20 cellular contexts compared by ENCODE assay signal in genomic region chr4:85824166-85824945, GRCh38.
DNase-seq lines count a peak whose midpoint lies in the region; ATAC-seq, FAIRE-seq and TF ChIP-seq lines count a peak whose summit lies in the region.
"Had no signal": no experiment of that assay in that cellular context is flagged by ENCODE, and none has a peak within 500 bp of the region (broad histone marks: within the 10 kb centered on the region; RNA-seq: fewer than 3 reads in every experiment).

No MANE protein-coding gene starts in this region.

- POLR2A ChIA-PET in WTC11 (lab: Charles Lee), result no interaction called here

- H3K4me1 Mint-ChIP-seq in WTC11, result peaks cover 64% of the 10 kb centered on the region
- H3K4me1 Mint-ChIP-seq: activated T-helper 17 cell treated with anti-CD3 and anti-CD28 coated beads, Interleukin-2, amount 50 U/mL, for 72 hours had no signal

- H3K27ac Mint-ChIP-seq in WTC11, result peak overlapping the region; percentile 67; the same call in 1 of the 2 replicates
- H3K27ac Mint-ChIP-seq: activated T-helper 17 cell treated with anti-CD3 and anti-CD28 coated beads, Interleukin-2, amount 50 U/mL, for 72 hours; CD8-positive, alpha-beta T cell had no signal

- H3K9ac ChIP-seq in kidney (ENCODE audit: low read length in 2 of 2), result no peak overlapping the region
- H3K9ac ChIP-seq in skeletal muscle tissue (ENCODE audit: low read depth in 1 of 3, low read length in 3 of 3), result peak overlapping the region in 1 of 3 donors; percentile 15

- H3K4me3 ChIP-seq in kidney (ENCODE audit: low read length in 2 of 2) (peak overlapping the region in 1 of 2 donors; percentile 1), skeletal muscle tissue (ENCODE audit: low read length in 3 of 3) (peak overlapping the region in 1 of 3 donors; percentile 0)
- H3K4me3 ChIP-seq: hepatocyte, mucosa of descending colon, upper lobe of left lung had no signal

- H3K27ac ChIP-seq in kidney (ENCODE audit: low read depth in 2 of 2, low read length in 2 of 2) (peak overlapping the region; percentile 10 to 56), skeletal muscle tissue (ENCODE audit: low read depth, low read length) (peak overlapping the region; percentile 5)
- H3K27ac ChIP-seq: hepatocyte had no signal

- ATAC-seq in WTC11, result no peak
- ATAC-seq in stimulated activated naive CD8-positive, alpha-beta T cell treated with anti-CD3 and anti-CD28 coated beads, Interleukin-15, Interleukin-2, amounts not matched to agents 100 U/mL and 50 U/mL, for 24 hours, result no peak
- ATAC-seq: activated T-helper 17 cell treated with anti-CD3 and anti-CD28 coated beads, Interleukin-2, amount 50 U/mL, for 72 hours; CD8-positive, alpha-beta T cell; mucosa of descending colon had no signal

- no peaks in the 10 kb centered on the region for H3K27me3 Mint-ChIP-seq in WTC11 (ENCODE audit: low read depth)

- H3K27me3 ChIP-seq in skeletal muscle tissue (ENCODE audit: control insufficient read depth in 3 of 3, insufficient read depth in 3 of 3, low read length in 3 of 3), result no peaks in the 10 kb centered on the region
- H3K27me3 ChIP-seq: hepatocyte, upper lobe of left lung had no signal

- H3K4me3 Mint-ChIP-seq in WTC11, result no peak overlapping the region
- H3K4me3 Mint-ChIP-seq: activated T-helper 17 cell treated with anti-CD3 and anti-CD28 coated beads, Interleukin-2, amount 50 U/mL, for 72 hours; CD8-positive, alpha-beta T cell had no signal

- CTCF ChIA-PET in WTC11 (lab: Charles Lee), result interaction anchor here (1.6 to 2.0 kb wide), 2 partner anchors 27 to 28 kb away, joined by 17 to 23 read pairs; no protein-coding TSS in a partner anchor

- intact Hi-C loops in kidney (cut with DNase I), result no loop called here

- no peaks in the 10 kb centered on the region for H3K36me3 ChIP-seq in kidney (ENCODE audit: control insufficient read depth in 1 of 2, insufficient read depth in 2 of 2, low read length in 2 of 2)
- no peaks in the 10 kb centered on the region for H3K36me3 ChIP-seq in skeletal muscle tissue (ENCODE audit: control insufficient read depth in 3 of 3, insufficient read depth in 3 of 3, low read length in 3 of 3)
- H3K36me3 ChIP-seq: upper lobe of left lung had no signal

- peaks cover 5% of the 10 kb centered on the region for H3K9me3 Mint-ChIP-seq in WTC11
- H3K9me3 Mint-ChIP-seq: activated T-helper 17 cell treated with anti-CD3 and anti-CD28 coated beads, Interleukin-2, amount 50 U/mL, for 72 hours had no signal

- FAIRE-seq in kidney (lab: Jason Lieb, UNC), result no peak
- FAIRE-seq: GM12892, keratinocyte had no signal

- DNase-seq in DMS79 treated with DMSO at 0.1 percent for 48 hours (lab: John Stamatoyannopoulos, UW), result peak; percentile 11
- no peak for DNase-seq in DMS79 (lab: John Stamatoyannopoulos, UW)
- no peak for DNase-seq in WTC11 (ENCODE audit: low spot score)
- no peak for DNase-seq in kidney
- no peak for DNase-seq in stimulated activated naive CD8-positive, alpha-beta T cell treated with anti-CD3 and anti-CD28 coated beads, Interleukin-15, Interleukin-2, amounts not matched to agents 100 U/mL and 50 U/mL, for 24 hours
- DNase-seq in activated CD4-positive, CD25-positive, alpha-beta regulatory T cell treated with anti-CD3 and anti-CD28 coated beads, Interleukin-2, amount 50 U/mL, for 72 hours, result no peak
- no peak for DNase-seq in effector CD8-positive, alpha-beta T cell (lab: John Stamatoyannopoulos, UW)
- DNase-seq: 8988T; amniotic stem cell; CD8-positive, alpha-beta T cell; GOT3; mucosa of descending colon; NCI-H1417 treated with DMSO at 0.1 percent for 48 hours; stimulated activated naive CD4-positive, alpha-beta T cell treated with Interleukin-2 at 50 U/mL for 16 hours; upper lobe of left lung had no signal

- H3K4me1 ChIP-seq in kidney (ENCODE audit: control insufficient read depth in 1 of 2, insufficient read depth in 1 of 2, low read depth in 1 of 2, low read length in 2 of 2) (peaks cover 9 to 16% of the 10 kb centered on the region in 2 donors), skeletal muscle tissue (ENCODE audit: control insufficient read depth in 3 of 3, insufficient read depth in 3 of 3, low read length in 3 of 3) (peaks cover 15 to 30% (median 19%) of the 10 kb centered on the region in 3 donors)

- no peak for TF ChIP-seq CTCF in WTC11 (IDR thresholded peaks at IDR 0.05)
- no peak for TF ChIP-seq CTCF in kidney (IDR thresholded peaks at IDR 0.05; ENCODE audit: borderline replicate concordance, extremely low read depth, insufficient read depth)

- H3K9me3 ChIP-seq in kidney (ENCODE audit: control insufficient read depth in 1 of 2, low read length in 2 of 2) (no peaks in the 10 kb centered on the region), skeletal muscle tissue (ENCODE audit: control insufficient read depth in 3 of 3, low read length in 3 of 3) (no peaks in the 10 kb centered on the region)
- H3K9me3 ChIP-seq: mucosa of descending colon, upper lobe of left lung had no signal

- peaks cover 4% of the 10 kb centered on the region; the same call in 1 of the 2 replicates for H3K36me3 Mint-ChIP-seq in WTC11
- H3K36me3 Mint-ChIP-seq: CD8-positive, alpha-beta T cell had no signal

TF ChIP-seq in WTC11, 78 proteins besides CTCF, POLR2A, EP300 and RAD21 (continues in another document):
- TF ChIP-seq IRF2 (CRISPR knock-in tag; IDR thresholded peaks at IDR 0.05; ENCODE audit: borderline replicate concordance, low read depth), result no peak
- no peak for TF ChIP-seq NR2C2 (CRISPR knock-in tag; IDR thresholded peaks at IDR 0.05)
- no peak for TF ChIP-seq FOXJ3 (CRISPR knock-in tag; IDR thresholded peaks at IDR 0.05; ENCODE audit: borderline replicate concordance)
- TF ChIP-seq PREB (CRISPR knock-in tag; IDR thresholded peaks at IDR 0.05; ENCODE audit: borderline replicate concordance), result no peak
- TF ChIP-seq, protein P1, sequence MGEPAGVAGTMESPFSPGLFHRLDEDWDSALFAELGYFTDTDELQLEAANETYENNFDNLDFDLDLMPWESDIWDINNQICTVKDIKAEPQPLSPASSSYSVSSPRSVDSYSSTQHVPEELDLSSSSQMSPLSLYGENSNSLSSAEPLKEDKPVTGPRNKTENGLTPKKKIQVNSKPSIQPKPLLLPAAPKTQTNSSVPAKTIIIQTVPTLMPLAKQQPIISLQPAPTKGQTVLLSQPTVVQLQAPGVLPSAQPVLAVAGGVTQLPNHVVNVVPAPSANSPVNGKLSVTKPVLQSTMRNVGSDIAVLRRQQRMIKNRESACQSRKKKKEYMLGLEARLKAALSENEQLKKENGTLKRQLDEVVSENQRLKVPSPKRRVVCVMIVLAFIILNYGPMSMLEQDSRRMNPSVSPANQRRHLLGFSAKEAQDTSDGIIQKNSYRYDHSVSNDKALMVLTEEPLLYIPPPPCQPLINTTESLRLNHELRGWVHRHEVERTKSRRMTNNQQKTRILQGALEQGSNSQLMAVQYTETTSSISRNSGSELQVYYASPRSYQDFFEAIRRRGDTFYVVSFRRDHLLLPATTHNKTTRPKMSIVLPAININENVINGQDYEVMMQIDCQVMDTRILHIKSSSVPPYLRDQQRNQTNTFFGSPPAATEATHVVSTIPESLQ (CRISPR knock-in tag; IDR thresholded peaks at IDR 0.05), result no peak
- TF ChIP-seq ELF4 (CRISPR knock-in tag; IDR thresholded peaks at IDR 0.05; ENCODE audit: low read depth), result no peak
- TF ChIP-seq FOXP1 (CRISPR knock-in tag; IDR thresholded peaks at IDR 0.05; ENCODE audit: borderline replicate concordance), result no peak
- TF ChIP-seq, protein P2, sequence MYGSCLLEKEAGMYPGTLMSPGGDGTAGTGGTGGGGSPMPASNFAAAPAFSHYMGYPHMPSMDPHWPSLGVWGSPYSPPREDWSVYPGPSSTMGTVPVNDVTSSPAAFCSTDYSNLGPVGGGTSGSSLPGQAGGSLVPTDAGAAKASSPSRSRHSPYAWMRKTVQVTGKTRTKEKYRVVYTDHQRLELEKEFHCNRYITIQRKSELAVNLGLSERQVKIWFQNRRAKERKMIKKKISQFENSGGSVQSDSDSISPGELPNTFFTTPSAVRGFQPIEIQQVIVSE (CRISPR knock-in tag; IDR thresholded peaks at IDR 0.05; ENCODE audit: borderline replicate concordance), result no peak
- TF ChIP-seq FOXK1 (CRISPR knock-in tag; IDR thresholded peaks at IDR 0.05), result no peak
- no peak for TF ChIP-seq ZNF317 (CRISPR knock-in tag; IDR thresholded peaks at IDR 0.05; ENCODE audit: borderline replicate concordance, low read depth)
- no peak for TF ChIP-seq CREM (CRISPR knock-in tag; IDR thresholded peaks at IDR 0.05)
- no peak for TF ChIP-seq NFYB (CRISPR knock-in tag; conservative IDR thresholded peaks at IDR 0.05; ENCODE audit: low read depth)
- TF ChIP-seq, protein P3, sequence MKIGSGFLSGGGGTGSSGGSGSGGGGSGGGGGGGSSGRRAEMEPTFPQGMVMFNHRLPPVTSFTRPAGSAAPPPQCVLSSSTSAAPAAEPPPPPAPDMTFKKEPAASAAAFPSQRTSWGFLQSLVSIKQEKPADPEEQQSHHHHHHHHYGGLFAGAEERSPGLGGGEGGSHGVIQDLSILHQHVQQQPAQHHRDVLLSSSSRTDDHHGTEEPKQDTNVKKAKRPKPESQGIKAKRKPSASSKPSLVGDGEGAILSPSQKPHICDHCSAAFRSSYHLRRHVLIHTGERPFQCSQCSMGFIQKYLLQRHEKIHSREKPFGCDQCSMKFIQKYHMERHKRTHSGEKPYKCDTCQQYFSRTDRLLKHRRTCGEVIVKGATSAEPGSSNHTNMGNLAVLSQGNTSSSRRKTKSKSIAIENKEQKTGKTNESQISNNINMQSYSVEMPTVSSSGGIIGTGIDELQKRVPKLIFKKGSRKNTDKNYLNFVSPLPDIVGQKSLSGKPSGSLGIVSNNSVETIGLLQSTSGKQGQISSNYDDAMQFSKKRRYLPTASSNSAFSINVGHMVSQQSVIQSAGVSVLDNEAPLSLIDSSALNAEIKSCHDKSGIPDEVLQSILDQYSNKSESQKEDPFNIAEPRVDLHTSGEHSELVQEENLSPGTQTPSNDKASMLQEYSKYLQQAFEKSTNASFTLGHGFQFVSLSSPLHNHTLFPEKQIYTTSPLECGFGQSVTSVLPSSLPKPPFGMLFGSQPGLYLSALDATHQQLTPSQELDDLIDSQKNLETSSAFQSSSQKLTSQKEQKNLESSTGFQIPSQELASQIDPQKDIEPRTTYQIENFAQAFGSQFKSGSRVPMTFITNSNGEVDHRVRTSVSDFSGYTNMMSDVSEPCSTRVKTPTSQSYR (CRISPR knock-in tag; IDR thresholded peaks at IDR 0.05), result no peak
- TF ChIP-seq ATF1 (CRISPR knock-in tag; IDR thresholded peaks at IDR 0.05), result no peak
